25 cellular contexts compared by ENCODE assay signal in genomic region chr4:25443851-25444250, GRCh38.
"Had no signal": no experiment of that assay in that cellular context is flagged by ENCODE, and none has a peak within 500 bp of the region (broad histone marks: within the 10 kb centered on the region; RNA-seq: fewer than 3 reads in every experiment).

No MANE protein-coding gene starts in this region.

- H3K36me3 Mint-ChIP-seq: natural killer cell; stimulated activated effector memory CD8-positive, alpha-beta T cell treated with anti-CD3 and anti-CD28 coated beads, Interleukin-12 subunit alpha, Interleukin-12 subunit beta, amount 100 ng/mL, for 72 hours; stimulated activated naive B cell treated with anti-CD40 and anti-IgM and Interleukin-4, amounts not matched to agents 10 μg/mL and 1 μg/mL and 100 μg/mL, for 72 hours; type B pancreatic cell had no signal

- H3K36me3 ChIP-seq: neutrophil, pancreas, prostate gland, right lobe of liver, sigmoid colon, stomach, thoracic aorta, transverse colon, vagina had no signal

- H3K27ac ChIP-seq: neutrophil, pancreas, prostate gland, right lobe of liver, sigmoid colon, stomach, thoracic aorta, tibial artery, transverse colon, vagina had no signal

- H3K27me3 ChIP-seq: pancreas, right lobe of liver, sigmoid colon, stomach, tibial artery, transverse colon, vagina had no signal

- H3K9me3 Mint-ChIP-seq: stimulated activated naive CD8-positive, alpha-beta T cell treated with anti-CD3 and anti-CD28 coated beads, Interleukin-15, Interleukin-2, amounts not matched to agents 100 ng/mL and 50 ng/mL, for 24 hours; type B pancreatic cell had no signal

- H3K4me3 ChIP-seq: pancreas, prostate gland, right lobe of liver, sigmoid colon, stomach, thoracic aorta, tibial artery, transverse colon, vagina had no signal

- H3K27me3 Mint-ChIP-seq: naive thymus-derived CD4-positive, alpha-beta T cell; stimulated activated naive CD8-positive, alpha-beta T cell treated with anti-CD3 and anti-CD28 coated beads, Interleukin-15, Interleukin-2, amounts not matched to agents 100 ng/mL and 50 ng/mL, for 24 hours; type B pancreatic cell had no signal

- H3K27ac Mint-ChIP-seq: naive thymus-derived CD4-positive, alpha-beta T cell; natural killer cell; nephron; stimulated activated effector memory CD8-positive, alpha-beta T cell treated with anti-CD3 and anti-CD28 coated beads, Interleukin-12 subunit alpha, Interleukin-12 subunit beta, amount 100 ng/mL, for 72 hours; stimulated activated naive B cell treated with anti-CD40 and anti-IgM and Interleukin-4, amounts not matched to agents 10 μg/mL and 1 μg/mL and 100 μg/mL, for 72 hours; stimulated activated naive CD8-positive, alpha-beta T cell treated with anti-CD3 and anti-CD28 coated beads, Interleukin-15, Interleukin-2, amounts not matched to agents 100 ng/mL and 50 ng/mL, for 24 hours; type B pancreatic cell had no signal

- ATAC-seq: naive thymus-derived CD4-positive, alpha-beta T cell; natural killer cell; pancreas; right cardiac atrium; right lobe of liver; stimulated activated effector memory CD8-positive, alpha-beta T cell treated with anti-CD3 and anti-CD28 coated beads, Interleukin-12 subunit alpha, Interleukin-12 subunit beta, amount 100 ng/mL, for 72 hours; stimulated activated naive B cell treated with anti-CD40 and anti-IgM and Interleukin-4, amounts not matched to agents 10 μg/mL and 1 μg/mL and 100 μg/mL, for 72 hours had no signal

- H3K4me1 ChIP-seq: prostate gland, sigmoid colon, tibial artery, transverse colon had no signal

- DNase-seq: naive thymus-derived CD4-positive, alpha-beta T cell; natural killer cell; nucleus accumbens; pancreas; right cardiac atrium; right lobe of liver; sigmoid colon; small intestine; stimulated activated CD4-positive, alpha-beta T cell treated with anti-CD3 and anti-CD28 coated beads, Interleukin-15, amount 100 ng/mL, for 24 hours; stimulated activated CD4-positive, alpha-beta T cell treated with anti-CD3 and anti-CD28 coated beads, Interleukin-2, amount 100 ng/mL, for 24 hours; stimulated activated CD4-positive, alpha-beta T cell treated with anti-CD3 and anti-CD28 coated beads, Interleukin-2, amount 100 ng/mL, for 48 hours; stimulated activated CD4-positive, alpha-beta T cell treated with anti-CD3 and anti-CD28 coated beads, Interleukin-4, amount 100 ng/mL, for 24 hours; stimulated activated naive B cell treated with anti-CD40 and anti-IgM and Interleukin-4, amounts not matched to agents 10 μg/mL and 1 μg/mL and 100 μg/mL, for 72 hours; stimulated activated naive CD4-positive, alpha-beta T cell treated with Interleukin-2 at 50 U/mL for 16 hours; stomach; transverse colon had no signal

- H3K4me3 Mint-ChIP-seq: naive thymus-derived CD4-positive, alpha-beta T cell; natural killer cell; nephron; stimulated activated effector memory CD8-positive, alpha-beta T cell treated with anti-CD3 and anti-CD28 coated beads, Interleukin-12 subunit alpha, Interleukin-12 subunit beta, amount 100 ng/mL, for 72 hours; stimulated activated naive B cell treated with anti-CD40 and anti-IgM and Interleukin-4, amounts not matched to agents 10 μg/mL and 1 μg/mL and 100 μg/mL, for 72 hours; stimulated activated naive CD8-positive, alpha-beta T cell treated with anti-CD3 and anti-CD28 coated beads, Interleukin-15, Interleukin-2, amounts not matched to agents 100 ng/mL and 50 ng/mL, for 24 hours; type B pancreatic cell had no signal

- H3K4me1 Mint-ChIP-seq: natural killer cell; stimulated activated effector memory CD8-positive, alpha-beta T cell treated with anti-CD3 and anti-CD28 coated beads, Interleukin-12 subunit alpha, Interleukin-12 subunit beta, amount 100 ng/mL, for 72 hours had no signal

- H3K9me3 ChIP-seq: neutrophil, pancreas, prostate gland, right lobe of liver, sigmoid colon, thoracic aorta, transverse colon, vagina had no signal
